In the genomic region with DNA sequence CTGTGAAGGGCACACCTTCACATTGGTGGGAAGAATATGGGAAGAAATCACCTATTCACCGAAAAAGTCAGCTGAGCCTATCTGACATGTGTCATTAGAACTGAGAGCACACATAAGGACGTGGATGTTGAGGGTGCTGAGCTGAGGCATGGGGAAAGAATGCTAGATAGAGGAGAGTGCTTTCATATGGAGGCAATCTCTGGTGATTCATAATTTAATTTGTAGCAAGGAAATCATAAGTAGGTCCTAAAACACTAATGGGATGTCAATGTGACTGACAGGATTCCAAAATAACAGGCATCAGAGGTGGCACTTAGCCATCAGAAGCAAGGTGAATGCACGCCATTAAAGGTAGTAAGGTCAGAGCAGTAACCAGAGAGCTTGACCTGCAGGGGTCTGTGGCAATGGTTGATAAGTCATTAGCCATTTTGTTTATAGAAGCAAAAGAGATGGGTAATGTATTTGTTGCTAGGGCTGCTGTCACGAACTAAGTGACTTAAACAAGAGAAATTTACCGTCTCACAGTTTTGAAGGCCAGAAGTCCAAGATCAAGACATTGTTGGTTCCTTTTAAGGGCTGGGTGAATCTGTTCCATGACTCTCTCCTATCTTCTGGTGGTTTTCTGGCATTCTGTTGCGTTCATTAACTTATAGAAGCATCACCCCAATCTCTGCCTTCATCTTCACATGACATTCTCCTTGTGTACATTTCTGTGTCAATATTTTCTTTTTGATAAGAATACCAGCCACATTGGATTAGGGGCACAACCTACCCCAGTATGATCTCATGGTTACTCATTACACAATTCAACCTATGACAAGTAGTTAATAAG, we compare ENCODE assay signal across 21 cellular contexts.
DNase-seq lines count a peak whose midpoint lies in the region; ATAC-seq and TF ChIP-seq lines count a peak whose summit lies in the region.
"Had no signal": no experiment of that assay in that cellular context is flagged by ENCODE, and none has a peak within 500 bp of the region (broad histone marks: within the 10 kb centered on the region; RNA-seq: fewer than 3 reads in every experiment).

No MANE protein-coding gene starts in this region.

- CTCF ChIA-PET in activated CD4-positive, alpha-beta memory T cell treated with anti-CD3 and anti-CD28 coated beads, Interleukin-2, amount 10 ng/mL, durations not matched to agents 7 days and 5 days (lab: Charles Lee) = interaction anchor here (0.6 kb wide), 1 partner anchor 9 kb away, joined by 3 read pairs; no protein-coding TSS in a partner anchor

- TF ChIP-seq CTCF in smooth muscle cell (IDR thresholded peaks at IDR 0.05; ENCODE audit: borderline replicate concordance, insufficient read depth, poor library complexity, severe bottlenecking) = no peak

- H3K36me3 ChIP-seq in smooth muscle cell (ENCODE audit: low read depth) = no peaks in the 10 kb centered on the region
- H3K36me3 ChIP-seq: adrenal gland, heart left ventricle, prostate gland, transverse colon had no signal

- peak overlapping the region; percentile 53 for H3K27ac ChIP-seq in smooth muscle cell (ENCODE audit: low read depth)
- H3K27ac ChIP-seq: adrenal gland, epithelial cell of prostate, heart left ventricle, prostate gland, transverse colon had no signal

- no peaks in the 10 kb centered on the region for H3K27me3 ChIP-seq in smooth muscle cell (ENCODE audit: low read depth)
- H3K27me3 ChIP-seq: adrenal gland, heart left ventricle, transverse colon had no signal

- no peaks in the 10 kb centered on the region for H3K9me3 Mint-ChIP-seq in activated CD4-positive, alpha-beta memory T cell treated with anti-CD3 and anti-CD28 coated beads, Interleukin-2, amount 10 ng/mL, durations not matched to agents 7 days and 5 days
- H3K9me3 Mint-ChIP-seq: nephron; stimulated activated memory B cell treated with anti-CD40 and anti-IgM and Interleukin-4, amounts not matched to agents 10 μg/mL and 1 μg/mL and 100 μg/mL, for 72 hours had no signal

- H3F3A ChIP-seq in smooth muscle cell (ENCODE audit: low read depth) = peaks cover 12% of the 10 kb centered on the region

- H4K20me1 ChIP-seq in smooth muscle cell (ENCODE audit: low read depth) = no peaks in the 10 kb centered on the region

- H3K79me2 ChIP-seq in smooth muscle cell (ENCODE audit: low read depth) = no peaks in the 10 kb centered on the region

- no peaks in the 10 kb centered on the region for H3K36me3 Mint-ChIP-seq in activated CD4-positive, alpha-beta memory T cell treated with anti-CD3 and anti-CD28 coated beads, Interleukin-2, amount 10 ng/mL, durations not matched to agents 7 days and 5 days (ENCODE audit: low read depth)
- H3K36me3 Mint-ChIP-seq: stimulated activated memory B cell treated with anti-CD40 and anti-IgM and Interleukin-4, amounts not matched to agents 10 μg/mL and 1 μg/mL and 100 μg/mL, for 72 hours had no signal

- DNase-seq in ELR (ENCODE audit: low read depth) = peak; percentile 84
- DNase-seq in M059J (ENCODE audit: low read depth) = peak; percentile 92
- DNase-seq in dedifferentiated amniotic fluid mesenchymal stem cell (ENCODE audit: extremely low spot score) = peak; percentile 31
- DNase-seq in smooth muscle cell (lab: John Stamatoyannopoulos, UW; ENCODE audit: unreplicated experiment) = no peak
- DNase-seq in activated CD4-positive, alpha-beta memory T cell treated with anti-CD3 and anti-CD28 coated beads, Interleukin-2, amount 10 ng/mL, durations not matched to agents 7 days and 5 days = no peak
- DNase-seq: activated CD8-positive, alpha-beta T cell treated with anti-CD3 and anti-CD28 coated beads, Interleukin-2, amount 10 ng/mL, durations not matched to agents 7 days and 5 days; adrenal gland; heart left ventricle; islet precursor cell; mesendoderm; NCI-H2107; NCI-H69; transverse colon had no signal

- H3K27ac Mint-ChIP-seq in activated CD4-positive, alpha-beta memory T cell treated with anti-CD3 and anti-CD28 coated beads, Interleukin-2, amount 10 ng/mL, durations not matched to agents 7 days and 5 days = no peak overlapping the region
- H3K27ac Mint-ChIP-seq: activated CD8-positive, alpha-beta T cell treated with anti-CD3 and anti-CD28 coated beads, Interleukin-2, amount 10 ng/mL, durations not matched to agents 7 days and 5 days; stimulated activated memory B cell treated with anti-CD40 and anti-IgM and Interleukin-4, amounts not matched to agents 10 μg/mL and 1 μg/mL and 100 μg/mL, for 72 hours had no signal

- POLR2A ChIA-PET in activated CD4-positive, alpha-beta memory T cell treated with anti-CD3 and anti-CD28 coated beads, Interleukin-2, amount 10 ng/mL, durations not matched to agents 7 days and 5 days (lab: Charles Lee) = no interaction called here

- no peaks in the 10 kb centered on the region for H3K9me3 ChIP-seq in smooth muscle cell (replicated peaks; ENCODE audit: low read depth)
- H3K9me3 ChIP-seq: adrenal gland, heart left ventricle, prostate gland, transverse colon had no signal

- no peak overlapping the region for H3K9ac ChIP-seq in smooth muscle cell (ENCODE audit: low read depth)

- H2AFZ ChIP-seq in smooth muscle cell (ENCODE audit: low read depth) = no peak overlapping the region

- H3K4me1 ChIP-seq in smooth muscle cell (ENCODE audit: low read depth) = peaks cover 6% of the 10 kb centered on the region
- H3K4me1 ChIP-seq: prostate gland had no signal

- no peak overlapping the region for H3K4me2 ChIP-seq in smooth muscle cell

- ATAC-seq in GM21447 (IDR thresholded peaks at IDR 0.05; ENCODE audit: unreplicated experiment) = no peak
- no peak for ATAC-seq in GM21786 (IDR thresholded peaks at IDR 0.05; ENCODE audit: unreplicated experiment)
- ATAC-seq: activated CD8-positive, alpha-beta T cell treated with anti-CD3 and anti-CD28 coated beads, Interleukin-2, amount 10 ng/mL, durations not matched to agents 7 days and 5 days; HCT116; heart left ventricle; Panc1; stimulated activated memory B cell treated with anti-CD40 and anti-IgM and Interleukin-4, amounts not matched to agents 10 μg/mL and 1 μg/mL and 100 μg/mL, for 72 hours had no signal

- no peaks in the 10 kb centered on the region for H3K4me1 Mint-ChIP-seq in activated CD4-positive, alpha-beta memory T cell treated with anti-CD3 and anti-CD28 coated beads, Interleukin-2, amount 10 ng/mL, durations not matched to agents 7 days and 5 days
- H3K4me1 Mint-ChIP-seq: stimulated activated memory B cell treated with anti-CD40 and anti-IgM and Interleukin-4, amounts not matched to agents 10 μg/mL and 1 μg/mL and 100 μg/mL, for 72 hours had no signal

- no peaks in the 10 kb centered on the region for H3K27me3 Mint-ChIP-seq in activated CD4-positive, alpha-beta memory T cell treated with anti-CD3 and anti-CD28 coated beads, Interleukin-2, amount 10 ng/mL, durations not matched to agents 7 days and 5 days
- H3K27me3 Mint-ChIP-seq: stimulated activated memory B cell treated with anti-CD40 and anti-IgM and Interleukin-4, amounts not matched to agents 10 μg/mL and 1 μg/mL and 100 μg/mL, for 72 hours had no signal

- 61% methylated on average over 6 of the region's 6 CpGs for WGBS in smooth muscle cell (ENCODE audit: low lambda C conversion rate)

- no peak overlapping the region for H3K4me3 Mint-ChIP-seq in activated CD4-positive, alpha-beta memory T cell treated with anti-CD3 and anti-CD28 coated beads, Interleukin-2, amount 10 ng/mL, durations not matched to agents 7 days and 5 days
- H3K4me3 Mint-ChIP-seq: activated CD8-positive, alpha-beta T cell treated with anti-CD3 and anti-CD28 coated beads, Interleukin-2, amount 10 ng/mL, durations not matched to agents 7 days and 5 days; nephron; stimulated activated memory B cell treated with anti-CD40 and anti-IgM and Interleukin-4, amounts not matched to agents 10 μg/mL and 1 μg/mL and 100 μg/mL, for 72 hours had no signal

- no peak overlapping the region for H3K4me3 ChIP-seq in smooth muscle cell
- H3K4me3 ChIP-seq: adrenal gland, heart left ventricle, prostate gland, transverse colon had no signal

Comparison
In these comparisons a context has a peak if more than half of its experiments do, and no peak if none do; other contexts are left out.
1. DNase-seq: peak in ELR (single experiment), M059J (single experiment) and dedifferentiated amniotic fluid mesenchymal stem cell (single experiment); none in smooth muscle cell (single experiment) and activated CD4-positive, alpha-beta memory T cell treated with anti-CD3 and anti-CD28 coated beads, Interleukin-2, amount 10 ng/mL, durations not matched to agents 7 days and 5 days (single experiment).